ENCODE assay signal across 9 cellular contexts in genomic region chr6:72552938-72553337, GRCh38.
A peak's percentile ranks its signal among the peaks of the same experiment; 100 is the strongest.
DNase-seq lines count a peak whose midpoint lies in the region; ATAC-seq, FAIRE-seq and TF ChIP-seq lines count a peak whose summit lies in the region.
"Had no signal": no experiment of that assay in that cellular context is flagged by ENCODE, and none has a peak within 500 bp of the region (broad histone marks: within the 10 kb centered on the region; RNA-seq: fewer than 3 reads in every experiment).

No MANE protein-coding gene starts in this region.

- H3K4me3 ChIP-seq in adipocyte (ENCODE audit: low read length) (no peak overlapping the region), keratinocyte (ENCODE audit: control insufficient read depth in 2 of 3, extremely low read depth in 1 of 3, insufficient read depth in 2 of 3, low read depth in 1 of 3, low read length in 3 of 3) (peak overlapping the region in 2 of 3 experiments; percentile 36 to 61), hepatocyte (no peak overlapping the region)

- H3K36me3 ChIP-seq in adipocyte (ENCODE audit: control insufficient read depth, insufficient read depth, low read length, severe bottlenecking), result no peaks in the 10 kb centered on the region
- no peaks in the 10 kb centered on the region for H3K36me3 ChIP-seq in keratinocyte (ENCODE audit: control insufficient read depth in 2 of 2, extremely low read depth in 1 of 2, insufficient read depth in 2 of 2, low read length in 2 of 2)
- H3K36me3 ChIP-seq in hepatocyte (replicated peaks; ENCODE audit: insufficient read depth, low read depth), result no peaks in the 10 kb centered on the region

- no peak for FAIRE-seq in keratinocyte (lab: Jason Lieb, UNC)

- H3K4me1 ChIP-seq in adipocyte (ENCODE audit: control insufficient read depth, insufficient read depth, low read length) (no peaks in the 10 kb centered on the region), keratinocyte (ENCODE audit: control insufficient read depth, extremely low read depth, insufficient read depth, low read length) (peaks cover 41% of the 10 kb centered on the region), hepatocyte (ENCODE audit: insufficient read depth) (no peaks in the 10 kb centered on the region)

- peak overlapping the region; percentile 47 for H2AFZ ChIP-seq in keratinocyte (ENCODE audit: control insufficient read depth, low read length)
- no peak overlapping the region for H2AFZ ChIP-seq in hepatocyte

- no peak for ATAC-seq in GM18519 (IDR thresholded peaks at IDR 0.05; ENCODE audit: low FRiP score, unreplicated experiment)

- DNase-seq in DMS53 treated with DMSO at 0.1 percent for 48 hours (lab: John Stamatoyannopoulos, UW; ENCODE audit: unreplicated experiment), result peak; percentile 58
- peak; percentile 40 for DNase-seq in NCI-H1105 treated with DMSO at 0.1 percent for 48 hours (lab: John Stamatoyannopoulos, UW)
- DNase-seq in adipocyte (ENCODE audit: low read depth), result peak; percentile 86
- peak; percentile 53 for DNase-seq in keratinocyte (ENCODE audit: low read depth, low spot score)
- DNase-seq in stimulated activated CD4-positive, alpha-beta T cell treated with anti-CD3 and anti-CD28 coated beads, Interleukin-2, amount 100 ng/mL, for 48 hours, result no peak
- no peak for DNase-seq in NOMO-1 treated with dmso at 0.1 percent for 144 hours (lab: John Stamatoyannopoulos, UW; ENCODE audit: unreplicated experiment)
- DNase-seq in hepatocyte (ENCODE audit: low spot score), result no peak
- DNase-seq: KG1 had no signal

- WGBS in hepatocyte (ENCODE audit: low lambda C conversion rate, missing lambda C conversion rate), result 54% methylated on average over 4 of the region's 4 CpGs

- dilution Hi-C loops in keratinocyte (cut with MboI; ENCODE audit: extremely low pct_ligation_motif_present, low sequenced_read_pairs), result loop anchor here (25.0 kb wide), 1 partner anchor 116 kb away; no protein-coding TSS in a partner anchor

- peak overlapping the region; percentile 85 for H3K4me2 ChIP-seq in keratinocyte (ENCODE audit: control insufficient read depth, extremely low read depth, insufficient read depth, low read depth, low read length)
- no peak overlapping the region for H3K4me2 ChIP-seq in hepatocyte

- H3K9ac ChIP-seq in adipocyte (ENCODE audit: low read length) (no peak overlapping the region), keratinocyte (ENCODE audit: control insufficient read depth, extremely low read depth, insufficient read depth, low read length) (peak overlapping the region; percentile 39)

- TF ChIP-seq CTCF in keratinocyte (optimal IDR thresholded peaks at IDR 0.05 in 1 of 3, IDR thresholded peaks at IDR 0.05 in 1 of 3, conservative IDR thresholded peaks at IDR 0.05 in 1 of 3; ENCODE audit: extremely low read depth in 1 of 3, insufficient read depth in 2 of 3, low read length in 3 of 3) (no peak), hepatocyte (IDR thresholded peaks at IDR 0.05; ENCODE audit: poor library complexity) (no peak)

- H3K79me2 ChIP-seq in keratinocyte (ENCODE audit: control insufficient read depth, insufficient read depth, low read length) (no peaks in the 10 kb centered on the region), hepatocyte (no peaks in the 10 kb centered on the region)

- H3K9me2 ChIP-seq in hepatocyte (replicated peaks; ENCODE audit: insufficient read depth), result no peaks in the 10 kb centered on the region

- H3K9me1 ChIP-seq in keratinocyte (ENCODE audit: control insufficient read depth, extremely low read depth, insufficient read depth, low read length), result no peaks in the 10 kb centered on the region

- H3K27me3 ChIP-seq in adipocyte (replicated peaks; ENCODE audit: control insufficient read depth, insufficient read depth, low read length), result no peaks in the 10 kb centered on the region
- H3K27me3 ChIP-seq in keratinocyte (ENCODE audit: control insufficient read depth, extremely low read depth, insufficient read depth, low read length), result no peaks in the 10 kb centered on the region
- no peaks in the 10 kb centered on the region for H3K27me3 ChIP-seq in hepatocyte

- H4K20me1 ChIP-seq in keratinocyte (ENCODE audit: control insufficient read depth, extremely low read depth, insufficient read depth, low read length), result no peaks in the 10 kb centered on the region
- H4K20me1 ChIP-seq in hepatocyte (ENCODE audit: insufficient read depth, poor library complexity, severe bottlenecking), result no peaks in the 10 kb centered on the region

- H3K9me3 ChIP-seq in adipocyte (ENCODE audit: control insufficient read depth, low read length) (no peaks in the 10 kb centered on the region), keratinocyte (ENCODE audit: control insufficient read depth, low read depth, low read length) (no peaks in the 10 kb centered on the region), hepatocyte (ENCODE audit: low read depth) (no peaks in the 10 kb centered on the region)

- H3K27ac ChIP-seq in keratinocyte (ENCODE audit: control insufficient read depth, insufficient read depth, low read length) (peak overlapping the region; percentile 88), hepatocyte (no peak overlapping the region)

Comparison
In these comparisons a context has a peak if more than half of its experiments do, and no peak if none do; other contexts are left out.
1. DNase-seq: peak in DMS53 treated with DMSO at 0.1 percent for 48 hours (single experiment), NCI-H1105 treated with DMSO at 0.1 percent for 48 hours (single experiment), adipocyte (single experiment) and keratinocyte (single experiment); none in stimulated activated CD4-positive, alpha-beta T cell treated with anti-CD3 and anti-CD28 coated beads, Interleukin-2, amount 100 ng/mL, for 48 hours (0 of 2), NOMO-1 treated with dmso at 0.1 percent for 144 hours (single experiment) and hepatocyte (single experiment).
2. H3K4me3 ChIP-seq: peak in keratinocyte (2 of 3); none in adipocyte (single experiment) and hepatocyte (single experiment).